18 cellular contexts compared by ENCODE assay signal in genomic region chr14:45222485-45223262, GRCh38. TPM values are rescaled to one million over a fixed set of nuclear protein-coding genes. Genes with fewer than 3 reads are reported as not detected.
DNase-seq lines count a peak whose midpoint lies in the region; ATAC-seq and TF ChIP-seq lines count a peak whose summit lies in the region.
"Had no signal": no experiment of that assay in that cellular context is flagged by ENCODE, and none has a peak within 500 bp of the region (broad histone marks: within the 10 kb centered on the region; RNA-seq: fewer than 3 reads in every experiment).

No MANE protein-coding gene starts in this region.

- H3K27me3 Mint-ChIP-seq in activated T-helper 2 cell treated with anti-CD3 and anti-CD28 coated beads, Interferon-gamma antibody, Interleukin-2, Interleukin-4, amounts not matched to agents 10 μg/mL and 5 μg/mL and 100 μg/mL, durations not matched to agents 14 hours and 24 hours and 36 hours (ENCODE audit: low read depth) = no peaks in the 10 kb centered on the region
- H3K27me3 Mint-ChIP-seq in Calu3 (ENCODE audit: unreplicated experiment) = no peaks in the 10 kb centered on the region

- peaks cover 29% of the 10 kb centered on the region for H3K4me1 Mint-ChIP-seq in activated T-helper 2 cell treated with anti-CD3 and anti-CD28 coated beads, Interferon-gamma antibody, Interleukin-2, Interleukin-4, amounts not matched to agents 10 μg/mL and 5 μg/mL and 100 μg/mL, durations not matched to agents 14 hours and 24 hours and 36 hours (ENCODE audit: low read depth)
- H3K4me1 Mint-ChIP-seq in Calu3 (ENCODE audit: low read depth, unreplicated experiment) = no peaks in the 10 kb centered on the region
- H3K4me1 Mint-ChIP-seq: nephron had no signal

- H3K4me3 Mint-ChIP-seq in activated T-helper 2 cell treated with anti-CD3 and anti-CD28 coated beads, Interferon-gamma antibody, Interleukin-2, Interleukin-4, amounts not matched to agents 10 μg/mL and 5 μg/mL and 100 μg/mL, durations not matched to agents 14 hours and 24 hours and 36 hours (ENCODE audit: low read depth) = no peak overlapping the region
- no peak overlapping the region for H3K4me3 Mint-ChIP-seq in Calu3 (ENCODE audit: low read depth, unreplicated experiment)
- H3K4me3 Mint-ChIP-seq: nephron had no signal

- no peaks in the 10 kb centered on the region for H3K9me3 Mint-ChIP-seq in activated T-helper 2 cell treated with anti-CD3 and anti-CD28 coated beads, Interferon-gamma antibody, Interleukin-2, Interleukin-4, amounts not matched to agents 10 μg/mL and 5 μg/mL and 100 μg/mL, durations not matched to agents 14 hours and 24 hours and 36 hours
- no peaks in the 10 kb centered on the region for H3K9me3 Mint-ChIP-seq in Calu3 (ENCODE audit: low read depth, unreplicated experiment)
- H3K9me3 Mint-ChIP-seq: nephron had no signal

- intact Hi-C loops in activated T-helper 2 cell treated with anti-CD3 and anti-CD28 coated beads, Interferon-gamma antibody, Interleukin-2, Interleukin-4, amounts not matched to agents 10 μg/mL and 5 μg/mL and 100 μg/mL, durations not matched to agents 14 hours and 24 hours and 36 hours (cut with micrococcal nuclease) = no loop called here
- intact Hi-C loops in Calu3 (cut with micrococcal nuclease; ENCODE audit: unreplicated experiment) = no loop called here

- ATAC-seq in GM18870 (IDR thresholded peaks at IDR 0.05; ENCODE audit: unreplicated experiment) (peak; percentile 47), HG02571 (IDR thresholded peaks at IDR 0.05; ENCODE audit: unreplicated experiment) (peak; percentile 58)
- ATAC-seq: right cardiac atrium, upper lobe of right lung had no signal

- CTCF ChIA-PET in Calu3 (lab: Charles Lee) = no interaction called here

- H3K36me3 Mint-ChIP-seq in activated T-helper 2 cell treated with anti-CD3 and anti-CD28 coated beads, Interferon-gamma antibody, Interleukin-2, Interleukin-4, amounts not matched to agents 10 μg/mL and 5 μg/mL and 100 μg/mL, durations not matched to agents 14 hours and 24 hours and 36 hours (ENCODE audit: low read depth) = peaks cover 66% of the 10 kb centered on the region
- H3K36me3 Mint-ChIP-seq in Calu3 (ENCODE audit: insufficient read depth, unreplicated experiment) = peaks cover 20% of the 10 kb centered on the region

- peak overlapping the region; percentile 31 for H3K27ac Mint-ChIP-seq in activated T-helper 2 cell treated with anti-CD3 and anti-CD28 coated beads, Interferon-gamma antibody, Interleukin-2, Interleukin-4, amounts not matched to agents 10 μg/mL and 5 μg/mL and 100 μg/mL, durations not matched to agents 14 hours and 24 hours and 36 hours
- no peak overlapping the region for H3K27ac Mint-ChIP-seq in Calu3 (ENCODE audit: unreplicated experiment)
- H3K27ac Mint-ChIP-seq: nephron had no signal

- TF ChIP-seq CTCF in GM10266 (IDR thresholded peaks at IDR 0.05; ENCODE audit: control insufficient read depth, insufficient read depth, low read depth, missing control alignments) (no peak), Calu3 (IDR thresholded peaks at IDR 0.05; ENCODE audit: unreplicated experiment) (no peak)

- DNase-seq in GM10266 (ENCODE audit: extremely low spot score) = peak; percentile 25
- DNase-seq in activated T-helper 2 cell treated with anti-CD3 and anti-CD28 coated beads, Interferon-gamma antibody, Interleukin-2, Interleukin-4, amounts not matched to agents 10 μg/mL and 5 μg/mL and 100 μg/mL, durations not matched to agents 14 hours and 24 hours and 36 hours (ENCODE audit: low spot score) = no peak
- DNase-seq in Calu3 = no peak
- DNase-seq in NK-92 treated with Interleukin-12 subunit alpha and Interleukin-12 subunit beta, amount 100 ng/mL, for 24 hours (lab: John Stamatoyannopoulos, UW) = no peak
- no peak for DNase-seq in COLO668 (lab: John Stamatoyannopoulos, UW; ENCODE audit: unreplicated experiment)
- DNase-seq in SW 1271 (lab: John Stamatoyannopoulos, UW) = no peak
- DNase-seq: activated CD4-positive, alpha-beta T cell treated with anti-CD3 and anti-CD28 coated beads for 4 hours; activated gamma-delta T cell treated with Interleukin-2 at 50 U/mL for 16 hours; BE2C; effector CD4-positive, alpha-beta T cell; foreskin fibroblast; NCI-H187; right cardiac atrium; stimulated activated CD4-positive, alpha-beta T cell treated with anti-CD3 and anti-CD28 coated beads, Interleukin-2, amount 100 ng/mL, for 48 hours; upper lobe of right lung had no signal

- BruUV-seq in Calu3 (replicated peaks; lab: Mats Ljungman, UMichigan) = no TSS peak

RNA-seq across cellular contexts. Expression of gene MIS18BP1, which starts 30.3 kb away (rescaled TPM):
- 56.4 and 62.9 TPM in 2 replicates for total RNA-seq in activated T-helper 2 cell treated with anti-CD3 and anti-CD28 coated beads, Interferon-gamma antibody, Interleukin-2, Interleukin-4, amounts not matched to agents 10 μg/mL and 5 μg/mL and 100 μg/mL, durations not matched to agents 14 hours and 24 hours and 36 hours
- 37.7 and 47.4 TPM in 2 replicates for total RNA-seq in Calu3 (2022)
